In the genomic region with DNA sequence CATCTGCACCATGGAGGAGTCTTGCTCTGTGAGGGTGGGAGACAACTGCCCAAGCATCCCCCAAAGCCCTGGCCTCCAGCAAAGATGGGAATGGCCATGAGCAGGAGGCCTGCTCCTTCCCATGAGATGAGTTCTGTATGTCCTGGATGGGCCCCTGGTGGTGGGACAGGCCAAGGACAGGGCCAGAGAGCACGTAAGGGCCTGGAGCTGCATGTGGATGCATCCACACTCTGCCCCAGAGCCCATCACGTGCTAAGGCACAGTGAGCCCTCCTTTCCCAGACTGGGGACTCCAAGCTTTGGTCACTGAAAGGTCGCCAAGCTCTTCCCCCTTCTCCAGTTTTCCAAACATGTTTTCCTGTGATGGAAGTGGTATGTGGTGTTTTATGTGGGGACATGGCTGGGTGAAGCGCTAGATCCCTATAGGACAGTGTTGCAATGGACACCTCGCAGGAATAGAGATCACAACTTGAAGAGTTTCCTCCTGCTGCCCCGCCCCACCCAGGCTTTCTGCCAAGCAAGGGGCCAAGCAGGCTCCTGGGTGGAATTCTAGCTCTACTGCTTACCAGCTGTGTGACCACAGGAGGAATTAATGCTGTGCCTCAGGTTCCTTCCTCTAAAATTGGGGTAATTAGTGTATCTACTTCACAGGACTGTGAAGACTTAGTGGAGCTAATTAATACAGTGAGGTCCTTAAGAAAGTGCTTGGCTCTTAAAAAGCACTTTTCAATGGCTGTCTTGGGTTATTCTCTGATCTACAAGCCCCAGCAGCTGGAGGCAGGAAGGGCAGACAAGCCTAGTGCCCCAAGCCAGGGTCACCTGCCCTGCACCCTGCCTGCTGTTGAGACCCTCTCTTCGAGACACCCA, we compare ENCODE assay signal across 8 cellular contexts.
DNase-seq lines count a peak whose midpoint lies in the region; ATAC-seq and TF ChIP-seq lines count a peak whose summit lies in the region.

No MANE protein-coding gene starts in this region.

- POLR2A ChIA-PET in activated CD8-positive, alpha-beta T cell treated with anti-CD3 and anti-CD28 coated beads for 36 hours (lab: Charles Lee), result interaction anchor here (1.4 to 1.5 kb wide), 2 partner anchors 19 to 36 kb away, joined by 3 to 4 read pairs; no protein-coding TSS in a partner anchor

- peak; percentile 18 for TF ChIP-seq CTCF in neural progenitor cell (IDR thresholded peaks at IDR 0.05)
- TF ChIP-seq CTCF in activated CD8-positive, alpha-beta T cell treated with anti-CD3 and anti-CD28 coated beads for 36 hours (IDR thresholded peaks at IDR 0.05), result no peak

- peaks cover 16% of the 10 kb centered on the region for H3K79me2 ChIP-seq in neural progenitor cell (ENCODE audit: low read depth)

- H3K9ac ChIP-seq in neural progenitor cell, result no peak overlapping the region

- peaks cover 90% of the 10 kb centered on the region for H4K20me1 ChIP-seq in neural progenitor cell (ENCODE audit: low read depth)

- no peak for ATAC-seq in activated CD8-positive, alpha-beta T cell treated with anti-CD3 and anti-CD28 coated beads for 36 hours
- ATAC-seq in GM21360 (IDR thresholded peaks at IDR 0.05; ENCODE audit: unreplicated experiment) (no peak), HG02798 (IDR thresholded peaks at IDR 0.05; ENCODE audit: poor library complexity, unreplicated experiment) (no peak), HG02763 (IDR thresholded peaks at IDR 0.05; ENCODE audit: unreplicated experiment) (no peak)

- H3K27ac Mint-ChIP-seq in dendritic cell treated with granulocyte-macrophage colony-stimulating factor and Interleukin-4, amounts not matched to agents 40 ng/mL and 50 ng/mL, for 4 days, result peak overlapping the region; percentile 66
- H3K27ac Mint-ChIP-seq in neural progenitor cell, result no peak overlapping the region
- H3K27ac Mint-ChIP-seq in activated CD8-positive, alpha-beta T cell treated with anti-CD3 and anti-CD28 coated beads for 36 hours, result no peak overlapping the region

- H3K9me3 ChIP-seq in neural progenitor cell (ENCODE audit: low read depth), result no peaks in the 10 kb centered on the region

- peaks cover 13% of the 10 kb centered on the region for H3F3A ChIP-seq in neural progenitor cell (ENCODE audit: low read depth)

- no peak overlapping the region for H3K27ac ChIP-seq in neural progenitor cell

- H3K9me3 Mint-ChIP-seq in dendritic cell treated with granulocyte-macrophage colony-stimulating factor and Interleukin-4, amounts not matched to agents 40 ng/mL and 50 ng/mL, for 4 days, result no peaks in the 10 kb centered on the region
- H3K9me3 Mint-ChIP-seq in neural progenitor cell, result no peaks in the 10 kb centered on the region
- H3K9me3 Mint-ChIP-seq in activated CD8-positive, alpha-beta T cell treated with anti-CD3 and anti-CD28 coated beads for 36 hours, result no peaks in the 10 kb centered on the region

- no peak overlapping the region for H3K4me2 ChIP-seq in neural progenitor cell

- H3K36me3 ChIP-seq in neural progenitor cell, result no peaks in the 10 kb centered on the region

- peaks cover 80% of the 10 kb centered on the region for H3K36me3 Mint-ChIP-seq in dendritic cell treated with granulocyte-macrophage colony-stimulating factor and Interleukin-4, amounts not matched to agents 40 ng/mL and 50 ng/mL, for 4 days (ENCODE audit: low read depth)
- H3K36me3 Mint-ChIP-seq in neural progenitor cell, result no peaks in the 10 kb centered on the region
- H3K36me3 Mint-ChIP-seq in activated CD8-positive, alpha-beta T cell treated with anti-CD3 and anti-CD28 coated beads for 36 hours (ENCODE audit: low read depth), result peaks cover 2% of the 10 kb centered on the region

- peaks cover 65% of the 10 kb centered on the region for H3K4me1 Mint-ChIP-seq in dendritic cell treated with granulocyte-macrophage colony-stimulating factor and Interleukin-4, amounts not matched to agents 40 ng/mL and 50 ng/mL, for 4 days (ENCODE audit: low read depth)
- H3K4me1 Mint-ChIP-seq in neural progenitor cell, result peaks cover 33% of the 10 kb centered on the region
- peaks cover 41% of the 10 kb centered on the region for H3K4me1 Mint-ChIP-seq in activated CD8-positive, alpha-beta T cell treated with anti-CD3 and anti-CD28 coated beads for 36 hours (ENCODE audit: low read depth)

- H3K4me1 ChIP-seq in neural progenitor cell, result peaks cover 31% of the 10 kb centered on the region

- H3K27me3 Mint-ChIP-seq in dendritic cell treated with granulocyte-macrophage colony-stimulating factor and Interleukin-4, amounts not matched to agents 40 ng/mL and 50 ng/mL, for 4 days, result no peaks in the 10 kb centered on the region
- H3K27me3 Mint-ChIP-seq in neural progenitor cell (ENCODE audit: insufficient read depth, low read depth), result peaks cover 2% of the 10 kb centered on the region
- no peaks in the 10 kb centered on the region for H3K27me3 Mint-ChIP-seq in activated CD8-positive, alpha-beta T cell treated with anti-CD3 and anti-CD28 coated beads for 36 hours

- no peak overlapping the region for H2AFZ ChIP-seq in neural progenitor cell (replicated peaks)

- no peak overlapping the region for H3K4me3 Mint-ChIP-seq in dendritic cell treated with granulocyte-macrophage colony-stimulating factor and Interleukin-4, amounts not matched to agents 40 ng/mL and 50 ng/mL, for 4 days
- H3K4me3 Mint-ChIP-seq in neural progenitor cell, result no peak overlapping the region
- H3K4me3 Mint-ChIP-seq in activated CD8-positive, alpha-beta T cell treated with anti-CD3 and anti-CD28 coated beads for 36 hours, result no peak overlapping the region

- intact Hi-C loops in dendritic cell treated with granulocyte-macrophage colony-stimulating factor and Interleukin-4, amounts not matched to agents 40 ng/mL and 50 ng/mL, for 4 days (cut with micrococcal nuclease), result loop anchor here (2.0 to 5.0 kb wide), 2 partner anchors 19 to 35 kb away; no protein-coding TSS in a partner anchor
- intact Hi-C loops in activated CD8-positive, alpha-beta T cell treated with anti-CD3 and anti-CD28 coated beads for 36 hours (cut with micrococcal nuclease), result no loop called here

- CTCF ChIA-PET in activated CD8-positive, alpha-beta T cell treated with anti-CD3 and anti-CD28 coated beads for 36 hours (lab: Charles Lee), result interaction anchor here (0.9 to 2.7 kb wide), 5 partner anchors 14 to 107 kb away, joined by 3 to 14 read pairs (median 5); partner anchors contain the start of gene RPL32

- H3K4me3 ChIP-seq in neural progenitor cell, result no peak overlapping the region

- DNase-seq in DMS79 (lab: John Stamatoyannopoulos, UW) (peak; percentile 51), MV-4-11 (lab: John Stamatoyannopoulos, UW) (peak; percentile 75), neural progenitor cell (ENCODE audit: low spot score) (no peak)
- no peak for DNase-seq in activated CD8-positive, alpha-beta T cell treated with anti-CD3 and anti-CD28 coated beads for 36 hours

- no peaks in the 10 kb centered on the region for H3K27me3 ChIP-seq in neural progenitor cell

Comparison
In these comparisons a context has a peak if more than half of its experiments do, and no peak if none do; other contexts are left out.
1. DNase-seq: peak in DMS79 (single experiment) and MV-4-11 (single experiment); none in neural progenitor cell (single experiment) and activated CD8-positive, alpha-beta T cell treated with anti-CD3 and anti-CD28 coated beads for 36 hours (single experiment).